8 cellular contexts compared by ENCODE assay signal in the genomic region with DNA sequence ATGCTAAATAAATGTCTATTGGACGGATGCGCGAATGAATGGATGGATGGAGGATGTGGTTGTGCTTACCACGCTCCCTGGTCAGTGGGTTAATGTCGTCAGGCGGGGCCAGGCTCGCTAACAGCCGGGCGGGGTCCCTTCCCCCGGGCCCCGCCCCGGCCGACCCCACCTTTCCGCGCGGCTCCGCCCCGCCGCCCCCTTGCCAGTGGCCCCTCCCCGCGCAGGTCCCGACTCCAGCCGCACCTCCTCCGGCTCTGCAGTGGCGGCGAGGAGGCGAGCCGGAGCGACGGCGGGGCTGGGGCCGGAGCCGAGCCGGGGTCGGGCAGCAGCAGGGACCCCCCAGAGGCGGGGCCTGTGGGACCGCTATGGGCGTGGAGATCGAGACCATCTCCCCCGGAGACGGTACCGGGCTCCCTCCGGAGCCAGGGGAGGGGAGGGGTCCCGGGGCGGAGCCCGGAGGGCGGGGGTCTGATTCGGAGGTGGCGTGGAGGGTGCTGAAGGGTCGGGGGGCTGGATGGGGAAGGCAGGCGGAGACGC.
DNase-seq lines count a peak whose midpoint lies in the region; ATAC-seq and TF ChIP-seq lines count a peak whose summit lies in the region.

A gene (plus strand): TSS at position 257 of the 537 bp plus-strand sequence. CDS start 109 bp downstream, at position 366.

- no peak for TF ChIP-seq CTCF in GM12864 (IDR thresholded peaks at IDR 0.05; ENCODE audit: low read depth, low read length, missing control alignments)

- H3K36me3 Mint-ChIP-seq in memory B cell = no peaks in the 10 kb centered on the region

- no peak within 1 kb of the TSS for H3K27ac Mint-ChIP-seq in memory B cell

- H3K4me1 Mint-ChIP-seq in memory B cell = peaks cover 13% of the 10 kb centered on the region

- no peaks in the 10 kb centered on the region for H3K9me3 Mint-ChIP-seq in memory B cell

- ATAC-seq in memory B cell (ENCODE audit: low read depth) = peak; percentile 11
- ATAC-seq in GM18873 (IDR thresholded peaks at IDR 0.05; ENCODE audit: low FRiP score, unreplicated experiment) = no peak

- DNase-seq in GM12864 (ENCODE audit: low read depth) = peak; percentile 18
- DNase-seq in NCI-H1694 treated with DMSO at 0.1 percent for 48 hours (lab: John Stamatoyannopoulos, UW) = peak; percentile 60
- peak; percentile 30 for DNase-seq in activated CD4-positive, alpha-beta T cell treated with anti-CD3 and anti-CD28 coated beads, Interleukin-2, amount 50 U/mL, for 1 hour
- DNase-seq in effector CD8-positive, alpha-beta T cell (lab: John Stamatoyannopoulos, UW) = peak; percentile 33
- peak; percentile 27 to 39 for DNase-seq in memory B cell (ENCODE audit: low spot score in 2 of 2)
- DNase-seq in stimulated activated CD8-positive, alpha-beta memory T cell treated with anti-CD3 and anti-CD28 coated beads, Interleukin-12 subunit alpha, Interleukin-12 subunit beta, amount 100 ng/mL, for 4 hours (ENCODE audit: low read depth) = peak; percentile 34
- no peak for DNase-seq in cortex of kidney (lab: John Stamatoyannopoulos, UW)

- no peaks in the 10 kb centered on the region for H3K27me3 Mint-ChIP-seq in memory B cell

- peak within 1 kb of the TSS; percentile 67 for H3K4me3 ChIP-seq in GM12864 (ENCODE audit: low read depth, low read length)

- H3K4me3 Mint-ChIP-seq in memory B cell = peak within 1 kb of the TSS; percentile 82
